ENCODE assay signal across 8 cellular contexts in the genomic region with DNA sequence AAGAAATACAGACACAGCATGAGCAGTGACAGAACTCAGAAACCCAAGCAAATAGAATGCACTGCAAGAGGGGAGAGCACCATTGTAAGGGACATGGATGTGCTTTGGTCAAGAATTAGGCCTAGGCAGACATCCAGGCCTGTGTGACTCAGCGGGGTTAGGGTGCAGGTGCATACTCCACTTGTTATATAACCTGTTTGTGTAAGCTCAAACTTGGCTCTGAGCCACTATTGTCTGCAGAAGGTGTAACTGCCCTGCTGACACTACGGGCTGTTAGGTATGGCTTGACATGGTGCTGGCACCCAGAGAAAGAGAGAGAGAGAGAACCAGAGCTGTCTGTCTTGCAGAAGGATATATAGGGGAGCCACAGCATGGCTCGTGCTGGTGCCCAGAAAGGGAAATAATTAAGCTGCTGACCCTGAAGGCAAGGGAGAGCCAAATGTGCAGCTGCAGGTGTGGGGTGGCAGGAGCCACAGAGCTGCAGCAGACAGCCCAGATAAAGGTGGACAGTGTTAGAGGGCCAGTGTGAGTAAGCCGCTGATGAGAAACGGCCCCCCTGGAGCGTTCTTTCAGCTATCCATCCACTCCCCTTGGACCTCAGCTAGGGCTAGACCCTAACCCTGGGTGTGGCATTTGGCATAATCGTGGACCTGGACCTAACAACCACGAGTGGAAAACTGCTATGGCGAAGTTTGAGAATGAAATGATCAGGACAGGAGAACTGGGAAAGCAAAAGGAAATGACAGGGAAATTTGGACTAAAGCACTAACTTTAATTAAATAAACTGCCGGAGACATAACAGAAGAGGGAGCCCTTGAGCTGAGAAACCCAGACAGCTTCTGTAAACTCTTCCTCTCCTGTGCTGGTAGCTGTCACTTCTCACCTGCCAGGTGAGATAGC.
DNase-seq lines count a peak whose midpoint lies in the region; ATAC-seq and TF ChIP-seq lines count a peak whose summit lies in the region.

No MANE protein-coding gene starts in this region.

- H3K27ac Mint-ChIP-seq in activated T-helper 1 cell treated with anti-CD3 and anti-CD28 coated beads, Interleukin-12 subunit alpha, Interleukin-12 subunit beta, Interleukin-2, Interleukin-4 antibody, amounts not matched to agents 30 ng/mL and 10 ng/mL and 1 ng/mL, durations not matched to agents 14 hours and 24 hours and 36 hours = no peak overlapping the region

- H3K27me3 Mint-ChIP-seq in activated T-helper 1 cell treated with anti-CD3 and anti-CD28 coated beads, Interleukin-12 subunit alpha, Interleukin-12 subunit beta, Interleukin-2, Interleukin-4 antibody, amounts not matched to agents 30 ng/mL and 10 ng/mL and 1 ng/mL, durations not matched to agents 14 hours and 24 hours and 36 hours (ENCODE audit: insufficient read depth) = peaks cover 4% of the 10 kb centered on the region

- H3K4me3 ChIP-seq in MM.1S (ENCODE audit: low read length) = no peak overlapping the region
- no peak overlapping the region for H3K4me3 ChIP-seq in SK-N-MC
- H3K4me3 ChIP-seq in psoas muscle = no peak overlapping the region

- H3K4me2 ChIP-seq in MM.1S (ENCODE audit: low read depth, low read length) = no peak overlapping the region

- intact Hi-C loops in psoas muscle (cut with DNase I) = no loop called here
- intact Hi-C loops in activated T-helper 1 cell treated with anti-CD3 and anti-CD28 coated beads, Interleukin-12 subunit alpha, Interleukin-12 subunit beta, Interleukin-2, Interleukin-4 antibody, amounts not matched to agents 30 ng/mL and 10 ng/mL and 1 ng/mL, durations not matched to agents 14 hours and 24 hours and 36 hours (cut with micrococcal nuclease) = loop anchor here (10.0 kb wide), 1 partner anchor 238 kb away; no protein-coding TSS in a partner anchor

- H3K27me3 ChIP-seq in MM.1S (replicated peaks; ENCODE audit: insufficient read depth, low read length) = no peaks in the 10 kb centered on the region
- H3K27me3 ChIP-seq in psoas muscle (ENCODE audit: insufficient read depth in 3 of 3, low read length in 2 of 3) = no peaks in the 10 kb centered on the region

- no peaks in the 10 kb centered on the region for H3K79me2 ChIP-seq in MM.1S (ENCODE audit: low read length)

- H3K4me1 ChIP-seq in MM.1S (ENCODE audit: low read length) (no peaks in the 10 kb centered on the region), psoas muscle (no peaks in the 10 kb centered on the region)

- no peaks in the 10 kb centered on the region for H3F3A ChIP-seq in MM.1S (ENCODE audit: insufficient read depth, low read length)

- H3K36me3 Mint-ChIP-seq in activated T-helper 1 cell treated with anti-CD3 and anti-CD28 coated beads, Interleukin-12 subunit alpha, Interleukin-12 subunit beta, Interleukin-2, Interleukin-4 antibody, amounts not matched to agents 30 ng/mL and 10 ng/mL and 1 ng/mL, durations not matched to agents 14 hours and 24 hours and 36 hours (ENCODE audit: low read depth) = no peaks in the 10 kb centered on the region

- H3K9me3 ChIP-seq in MM.1S (replicated peaks; ENCODE audit: insufficient read depth, low read length) (no peaks in the 10 kb centered on the region), SK-N-MC (ENCODE audit: low read depth, low read length) (no peaks in the 10 kb centered on the region), psoas muscle (no peaks in the 10 kb centered on the region)

- no peak overlapping the region for H2AFZ ChIP-seq in MM.1S (ENCODE audit: low read length)

- peak; percentile 67 for TF ChIP-seq CTCF in MM.1S (IDR thresholded peaks at IDR 0.05; ENCODE audit: low read length)
- peak; percentile 25 for TF ChIP-seq CTCF in psoas muscle (IDR thresholded peaks at IDR 0.05)

- no peaks in the 10 kb centered on the region for H4K20me1 ChIP-seq in MM.1S (ENCODE audit: insufficient read depth, low read length)

- H3K9ac ChIP-seq in MM.1S (ENCODE audit: low read length) = no peak overlapping the region
- H3K9ac ChIP-seq in SK-N-MC (ENCODE audit: insufficient read length) = no peak overlapping the region

- H3K36me3 ChIP-seq in MM.1S (replicated peaks; ENCODE audit: insufficient read depth, low read length) (no peaks in the 10 kb centered on the region), SK-N-MC (ENCODE audit: insufficient read depth, low read length) (no peaks in the 10 kb centered on the region), psoas muscle (ENCODE audit: insufficient read depth in 1 of 2, low read depth in 1 of 2) (no peaks in the 10 kb centered on the region)

- WGBS in psoas muscle, 3 donors = 35 to 38% (median 38%) methylated on average over 10 of the region's 10 CpGs

- H3K4me1 Mint-ChIP-seq in activated T-helper 1 cell treated with anti-CD3 and anti-CD28 coated beads, Interleukin-12 subunit alpha, Interleukin-12 subunit beta, Interleukin-2, Interleukin-4 antibody, amounts not matched to agents 30 ng/mL and 10 ng/mL and 1 ng/mL, durations not matched to agents 14 hours and 24 hours and 36 hours (ENCODE audit: low read depth) = no peaks in the 10 kb centered on the region

- H3K9me2 ChIP-seq in MM.1S (replicated peaks; ENCODE audit: insufficient read depth, low read length) = no peaks in the 10 kb centered on the region

- DNase-seq in GM03348 (ENCODE audit: low spot score) (peak; percentile 67), MM.1S (peak; percentile 59), SK-N-MC (ENCODE audit: low read depth, low spot score) (peak; percentile 1), fibroblast of the conjunctiva (ENCODE audit: low read depth) (peak; percentile 35), psoas muscle (no peak)
- no peak for DNase-seq in activated T-helper 1 cell treated with anti-CD3 and anti-CD28 coated beads, Interleukin-12 subunit alpha, Interleukin-12 subunit beta, Interleukin-2, Interleukin-4 antibody, amounts not matched to agents 30 ng/mL and 10 ng/mL and 1 ng/mL, durations not matched to agents 14 hours and 24 hours and 36 hours (ENCODE audit: low spot score)

- ATAC-seq in GM21786 (IDR thresholded peaks at IDR 0.05; ENCODE audit: unreplicated experiment) (peak; percentile 54), psoas muscle (no peak), HG03439 (IDR thresholded peaks at IDR 0.05; ENCODE audit: unreplicated experiment) (no peak)

- no peak overlapping the region for H3K27ac ChIP-seq in MM.1S (ENCODE audit: low read length)
- no peak overlapping the region for H3K27ac ChIP-seq in SK-N-MC
- no peak overlapping the region for H3K27ac ChIP-seq in psoas muscle

- H3K9me3 Mint-ChIP-seq in activated T-helper 1 cell treated with anti-CD3 and anti-CD28 coated beads, Interleukin-12 subunit alpha, Interleukin-12 subunit beta, Interleukin-2, Interleukin-4 antibody, amounts not matched to agents 30 ng/mL and 10 ng/mL and 1 ng/mL, durations not matched to agents 14 hours and 24 hours and 36 hours = no peaks in the 10 kb centered on the region

- H3K4me3 Mint-ChIP-seq in activated T-helper 1 cell treated with anti-CD3 and anti-CD28 coated beads, Interleukin-12 subunit alpha, Interleukin-12 subunit beta, Interleukin-2, Interleukin-4 antibody, amounts not matched to agents 30 ng/mL and 10 ng/mL and 1 ng/mL, durations not matched to agents 14 hours and 24 hours and 36 hours = no peak overlapping the region

Comparison
In these comparisons a context has a peak if more than half of its experiments do, and no peak if none do; other contexts are left out.
1. DNase-seq: peak in GM03348 (single experiment), MM.1S (single experiment), SK-N-MC (single experiment) and fibroblast of the conjunctiva (single experiment); none in psoas muscle (0 of 2) and activated T-helper 1 cell treated with anti-CD3 and anti-CD28 coated beads, Interleukin-12 subunit alpha, Interleukin-12 subunit beta, Interleukin-2, Interleukin-4 antibody, amounts not matched to agents 30 ng/mL and 10 ng/mL and 1 ng/mL, durations not matched to agents 14 hours and 24 hours and 36 hours (single experiment).